8 cellular contexts compared by ENCODE assay signal in genomic region chr15:42920281-42921048, GRCh38. TPM values are rescaled to one million over a fixed set of nuclear protein-coding genes. Genes with fewer than 3 reads are reported as not detected.
DNase-seq lines count a peak whose midpoint lies in the region; ATAC-seq and TF ChIP-seq lines count a peak whose summit lies in the region.

TTBK2 (minus strand) TSS chr15:42920778; CDS start chr15:42878617, 42,161 bp downstream.

- H3K4me3 Mint-ChIP-seq in activated naive CD4-positive, alpha-beta T cell treated with anti-CD3 and anti-CD28 coated beads for 36 hours: peak within 1 kb of the TSS; percentile 99

- H3K27me3 ChIP-seq in gastroesophageal sphincter: no peaks in the 10 kb centered on the region
- H3K27me3 ChIP-seq in neutrophil: peaks cover 24% of the 10 kb centered on the region

- 8% methylated on average over 2 of the region's 75 CpGs; no CpG with 5 or more reads in 1 of the 2 donors for WGBS in gastroesophageal sphincter (ENCODE audit: low coverage in 1 of 2), 2 donors

- H3K36me3 Mint-ChIP-seq in activated naive CD4-positive, alpha-beta T cell treated with anti-CD3 and anti-CD28 coated beads for 36 hours (ENCODE audit: low read depth): peaks cover 2% of the 10 kb centered on the region

- H3K4me3 ChIP-seq in gastroesophageal sphincter (peak within 1 kb of the TSS; percentile 92 to 98), neutrophil (ENCODE audit: low read depth in 1 of 2, low read length in 1 of 2) (peak within 1 kb of the TSS; percentile 70 to 87)

- no peaks in the 10 kb centered on the region for H3K9me3 Mint-ChIP-seq in activated naive CD4-positive, alpha-beta T cell treated with anti-CD3 and anti-CD28 coated beads for 36 hours

- peak in 1 of 4 experiments; percentile 30 for TF ChIP-seq CTCF in gastroesophageal sphincter (IDR thresholded peaks at IDR 0.05)
- peak; percentile 71 for TF ChIP-seq CTCF in neutrophil (IDR thresholded peaks at IDR 0.05)

- H3K36me3 ChIP-seq in gastroesophageal sphincter (no peaks in the 10 kb centered on the region), neutrophil (no peaks in the 10 kb centered on the region)

- H3K4me1 Mint-ChIP-seq in activated naive CD4-positive, alpha-beta T cell treated with anti-CD3 and anti-CD28 coated beads for 36 hours (ENCODE audit: low read depth): peaks cover 23% of the 10 kb centered on the region

- H3K27ac Mint-ChIP-seq in activated naive CD4-positive, alpha-beta T cell treated with anti-CD3 and anti-CD28 coated beads for 36 hours: peak within 1 kb of the TSS; percentile 92

- peak within 1 kb of the TSS; percentile 83 to 97 (median 90) for H3K27ac ChIP-seq in gastroesophageal sphincter
- peak within 1 kb of the TSS; percentile 63 for H3K27ac ChIP-seq in neutrophil
- H3K27ac ChIP-seq in substantia nigra (ENCODE audit: low read depth, low read length, poor library complexity, severe bottlenecking): peak within 1 kb of the TSS; percentile 77

- H3K27me3 Mint-ChIP-seq in activated naive CD4-positive, alpha-beta T cell treated with anti-CD3 and anti-CD28 coated beads for 36 hours (ENCODE audit: low read depth): no peaks in the 10 kb centered on the region

- DNase-seq in GF-D8 (lab: John Stamatoyannopoulos, UW) (peak; percentile 83), HEK293T (ENCODE audit: extremely low spot score) (peak; percentile 87), MV-4-11 (lab: John Stamatoyannopoulos, UW) (peak; percentile 99), SK-MEL-5 (ENCODE audit: low read depth, low spot score) (peak; percentile 98), substantia nigra (lab: John Stamatoyannopoulos, UW) (peak; percentile 85 to 99 (median 96))
- DNase-seq in activated naive CD4-positive, alpha-beta T cell treated with anti-CD3 and anti-CD28 coated beads for 36 hours: peak; percentile 98

- intact Hi-C loops in activated naive CD4-positive, alpha-beta T cell treated with anti-CD3 and anti-CD28 coated beads for 36 hours (cut with micrococcal nuclease): loop anchor here (1.0 to 5.0 kb wide), 9 partner anchors 183 to 728 kb away; partner anchors contain the start of genes CCNDBP1, CDAN1, GANC and STARD9

- in situ Hi-C loops in SK-MEL-5 (cut with HindIII; ENCODE audit: low pct_unique_long_range_greater_than_20kb, low sequenced_read_pairs): no loop called here

- peak; percentile 98 for ATAC-seq in gastroesophageal sphincter

- peaks cover 0 to 40% (median 0%) of the 10 kb centered on the region in 3 donors for H3K4me1 ChIP-seq in gastroesophageal sphincter
- peaks cover 18% of the 10 kb centered on the region in 2 experiments for H3K4me1 ChIP-seq in neutrophil (ENCODE audit: control insufficient read depth in 1 of 2, insufficient read depth in 1 of 2, low read depth in 1 of 2, low read length in 1 of 2)

- TF ChIP-seq EP300 in gastroesophageal sphincter (IDR thresholded peaks at IDR 0.05): no peak

- POLR2A ChIA-PET in HEK293T (lab: Yijun Ruan, JAX): interaction anchor here (0.6 kb wide), 1 partner anchor 9 kb away, joined by 4 read pairs; no protein-coding TSS in a partner anchor

- peak; percentile 82 to 89 for TF ChIP-seq POLR2A in gastroesophageal sphincter (IDR thresholded peaks at IDR 0.05)

- CTCF ChIA-PET in HEK293T (lab: Yijun Ruan, JAX): no interaction called here
- CTCF ChIA-PET in activated naive CD4-positive, alpha-beta T cell treated with anti-CD3 and anti-CD28 coated beads for 36 hours (lab: Charles Lee): no interaction called here

- H3K9me3 ChIP-seq in gastroesophageal sphincter: no peaks in the 10 kb centered on the region
- H3K9me3 ChIP-seq in neutrophil: no peaks in the 10 kb centered on the region

TF ChIP-seq in HEK293T, 16 proteins besides CTCF, POLR2A, EP300 and RAD21:
- peak; percentile 43; the same call in 1 of the 2 replicates for TF ChIP-seq SP1 (IDR thresholded peaks at IDR 0.05)
- TF ChIP-seq HDGF (IDR thresholded peaks at IDR 0.05; ENCODE audit: borderline replicate concordance): no peak
- peak; percentile 99 for TF ChIP-seq PKNOX1 (IDR thresholded peaks at IDR 0.05)

RNA-seq across cellular contexts. Expression of gene TTBK2, which starts in this region (rescaled TPM):
- total RNA-seq in SK-MEL-5 (2014; rRNA removed; shearing (Covaris generic)): 5.6 and 6.5 TPM in 2 replicates
- 3.0 and 6.9 TPM in 2 replicates for polyA plus RNA-seq in SK-MEL-5 (2015; cell fraction: cytosol; rRNA removed)
- polyA plus RNA-seq in SK-MEL-5 (2015; cell fraction: nucleus; rRNA removed): 9.2 and 10.7 TPM in 2 replicates
- total RNA-seq in activated naive CD4-positive, alpha-beta T cell treated with anti-CD3 and anti-CD28 coated beads for 36 hours: 10 to 100 TPM; 13.5 to 15.7 TPM
- total RNA-seq in gastroesophageal sphincter: 10 to 100 TPM; 21.2 to 24.4 (median 23.2) TPM

Comparison
In these comparisons a context has a peak if more than half of its experiments do, and no peak if none do; other contexts are left out.
1. Peak in every context shown above with its lines: DNase-seq, ATAC-seq, H3K4me3 ChIP-seq and H3K27ac ChIP-seq.